Comparison of ENCODE assay signal across 15 cellular contexts in genomic region chr20:50242178-50242514, GRCh38.
"Had no signal": no experiment of that assay in that cellular context is flagged by ENCODE, and none has a peak within 500 bp of the region (broad histone marks: within the 10 kb centered on the region; RNA-seq: fewer than 3 reads in every experiment).

No MANE protein-coding gene starts in this region.

- H3K27ac ChIP-seq: heart right ventricle, neutrophil, psoas muscle, transverse colon had no signal

- H3K9me3 Mint-ChIP-seq: nephron progenitor cell had no signal

- H3K27ac Mint-ChIP-seq: nephron progenitor cell had no signal

- DNase-seq: cortex of kidney; dorsolateral prefrontal cortex; effector CD8-positive, alpha-beta T cell; foreskin melanocyte; heart right ventricle; kidney glomerular epithelial cell; naive thymus-derived CD4-positive, alpha-beta T cell; nephron progenitor cell; sigmoid colon; small intestine; stimulated activated CD4-positive, alpha-beta T cell treated with anti-CD3 and anti-CD28 coated beads, Interleukin-12 subunit alpha, Interleukin-12 subunit beta, amount 100 ng/mL, for 4 hours; stimulated activated naive CD4-positive, alpha-beta T cell; transverse colon had no signal

- H3K27me3 ChIP-seq: dorsolateral prefrontal cortex, neutrophil, sigmoid colon, transverse colon had no signal

- ATAC-seq: naive thymus-derived CD4-positive, alpha-beta T cell had no signal

- H3K4me3 Mint-ChIP-seq: naive thymus-derived CD4-positive, alpha-beta T cell; nephron progenitor cell had no signal

- H3K4me1 ChIP-seq: psoas muscle, sigmoid colon had no signal

- H3K36me3 ChIP-seq: heart right ventricle, neutrophil, sigmoid colon, transverse colon had no signal

- H3K4me3 ChIP-seq: heart right ventricle, psoas muscle, sigmoid colon, transverse colon had no signal

- H3K36me3 Mint-ChIP-seq: naive thymus-derived CD4-positive, alpha-beta T cell had no signal

- H3K9me3 ChIP-seq: heart right ventricle, neutrophil, psoas muscle, sigmoid colon, transverse colon had no signal
